8 cellular contexts compared by ENCODE assay signal in the genomic region with DNA sequence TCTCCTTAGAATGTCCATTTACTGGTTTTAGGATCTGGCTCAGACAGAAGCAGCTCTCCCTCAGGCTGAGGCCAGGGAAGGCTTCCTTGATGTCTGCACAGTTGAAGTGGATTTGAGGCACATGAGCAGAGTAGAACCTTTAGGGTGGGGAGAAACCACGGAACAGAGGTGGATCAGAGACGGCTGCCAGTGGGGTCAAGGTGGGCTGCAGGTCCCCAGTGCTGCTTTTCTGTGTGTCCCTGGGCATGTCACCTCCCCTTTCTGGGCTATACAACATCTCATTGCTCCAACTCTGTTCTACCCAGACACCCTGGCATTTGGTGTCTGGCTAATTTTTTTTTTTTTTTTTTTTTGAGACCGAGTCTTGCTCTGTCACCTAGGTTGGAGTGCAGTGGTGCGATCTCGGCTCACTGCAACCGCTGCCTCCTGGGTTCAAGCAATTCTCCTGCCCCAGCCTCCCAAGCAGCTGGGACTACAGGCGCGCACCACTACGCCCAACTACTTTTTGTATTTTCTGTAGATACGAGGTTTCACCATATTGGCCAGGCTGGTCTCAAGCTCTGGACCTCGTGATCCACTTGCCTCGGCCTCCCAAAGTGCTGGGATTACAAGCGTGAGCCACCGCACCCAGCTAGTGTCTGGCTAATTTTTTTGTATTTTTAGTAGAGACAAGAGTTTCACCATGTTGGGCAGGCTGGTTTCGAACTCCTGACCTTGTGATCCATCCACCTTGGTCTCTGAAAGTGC.
DNase-seq lines count a peak whose midpoint lies in the region; ATAC-seq and TF ChIP-seq lines count a peak whose summit lies in the region.
"Not testable (repeated sequence)": the region's sequence is repeated elsewhere in the genome, so short reads cannot be mapped to it uniquely, and the experiment has no call there.

No MANE protein-coding gene starts in this region.

- not testable (repeated sequence) for ATAC-seq in CD8-positive, alpha-beta T cell; RWPE2 (ENCODE audit: low read depth); foreskin keratinocyte; naive thymus-derived CD4-positive, alpha-beta T cell

- H3K4me1 Mint-ChIP-seq in CD8-positive, alpha-beta T cell (ENCODE audit: low read depth), result peaks cover 24% of the 10 kb centered on the region
- H3K4me1 Mint-ChIP-seq in activated T-cell treated with anti-CD3 and anti-CD28 coated beads, Interleukin-2, amount 50 U/mL, for 24 hours (ENCODE audit: low read depth), result peaks cover 36% of the 10 kb centered on the region
- peaks cover 51% of the 10 kb centered on the region for H3K4me1 Mint-ChIP-seq in activated naive CD4-positive, alpha-beta T cell treated with anti-CD3 and anti-CD28 coated beads, Interleukin-2, amount 50 U/mL, for 24 hours
- H3K4me1 Mint-ChIP-seq in naive thymus-derived CD4-positive, alpha-beta T cell, result peaks cover 5 to 50% (median 33%) of the 10 kb centered on the region in 7 donors

- H3K4me3 ChIP-seq in CD8-positive, alpha-beta T cell (ENCODE audit: low read depth, low read length); RWPE2 (ENCODE audit: severe bottlenecking); naive thymus-derived CD4-positive, alpha-beta T cell (ENCODE audit: low read length): not testable (repeated sequence)

- H3K9me3 Mint-ChIP-seq in CD8-positive, alpha-beta T cell; activated T-cell treated with anti-CD3 and anti-CD28 coated beads, Interleukin-2, amount 50 U/mL, for 24 hours; activated naive CD4-positive, alpha-beta T cell treated with anti-CD3 and anti-CD28 coated beads, Interleukin-2, amount 50 U/mL, for 24 hours; naive thymus-derived CD4-positive, alpha-beta T cell: not testable (repeated sequence)

- H3K36me3 Mint-ChIP-seq in CD8-positive, alpha-beta T cell; activated T-cell treated with anti-CD3 and anti-CD28 coated beads, Interleukin-2, amount 50 U/mL, for 24 hours (ENCODE audit: low read depth); activated naive CD4-positive, alpha-beta T cell treated with anti-CD3 and anti-CD28 coated beads, Interleukin-2, amount 50 U/mL, for 24 hours; naive thymus-derived CD4-positive, alpha-beta T cell: not testable (repeated sequence)

- H3K4me3 Mint-ChIP-seq in CD8-positive, alpha-beta T cell, result peak overlapping the region; percentile 55
- H3K4me3 Mint-ChIP-seq in activated T-cell treated with anti-CD3 and anti-CD28 coated beads, Interleukin-2, amount 50 U/mL, for 24 hours, result not testable (repeated sequence)
- H3K4me3 Mint-ChIP-seq in activated naive CD4-positive, alpha-beta T cell treated with anti-CD3 and anti-CD28 coated beads, Interleukin-2, amount 50 U/mL, for 24 hours, result peak overlapping the region; percentile 44
- H3K4me3 Mint-ChIP-seq in naive thymus-derived CD4-positive, alpha-beta T cell, result peak overlapping the region in 4 of 10 donors; percentile 37 to 79 (median 71)

- H3K27me3 ChIP-seq in CD8-positive, alpha-beta T cell (ENCODE audit: insufficient read depth, low read length); RWPE2 (ENCODE audit: insufficient read depth, poor library complexity, severe bottlenecking); foreskin keratinocyte; naive thymus-derived CD4-positive, alpha-beta T cell (ENCODE audit: control insufficient read depth in 2 of 2, insufficient read depth in 2 of 2, low read length in 2 of 2): not testable (repeated sequence)

- intact Hi-C loops in CD8-positive, alpha-beta T cell (cut with DNase I, micrococcal nuclease); naive thymus-derived CD4-positive, alpha-beta T cell (cut with micrococcal nuclease): not testable (repeated sequence)

- not testable (repeated sequence) for H3K27me3 Mint-ChIP-seq in CD8-positive, alpha-beta T cell (ENCODE audit: low read depth); activated T-cell treated with anti-CD3 and anti-CD28 coated beads, Interleukin-2, amount 50 U/mL, for 24 hours; activated naive CD4-positive, alpha-beta T cell treated with anti-CD3 and anti-CD28 coated beads, Interleukin-2, amount 50 U/mL, for 24 hours; naive thymus-derived CD4-positive, alpha-beta T cell

- not testable (repeated sequence) for H3K9me3 ChIP-seq in CD8-positive, alpha-beta T cell (ENCODE audit: low read length); RWPE2 (ENCODE audit: severe bottlenecking); naive thymus-derived CD4-positive, alpha-beta T cell (ENCODE audit: control insufficient read depth in 2 of 3, low read length in 3 of 3)

- POLR2A ChIA-PET in CD8-positive, alpha-beta T cell (lab: Charles Lee); naive thymus-derived CD4-positive, alpha-beta T cell (lab: Charles Lee): not testable (repeated sequence)

- H3K4me1 ChIP-seq in CD8-positive, alpha-beta T cell (ENCODE audit: insufficient read depth, low read length), result peaks cover 30% of the 10 kb centered on the region
- not testable (repeated sequence) for H3K4me1 ChIP-seq in RWPE2 (ENCODE audit: insufficient read depth, poor library complexity, severe bottlenecking); foreskin keratinocyte
- H3K4me1 ChIP-seq in naive thymus-derived CD4-positive, alpha-beta T cell (ENCODE audit: control insufficient read depth in 2 of 2, insufficient read depth in 2 of 2, low read length in 2 of 2), result peaks cover 0 to 17% of the 10 kb centered on the region in 2 donors

- TF ChIP-seq CTCF in CD8-positive, alpha-beta T cell (IDR thresholded peaks at IDR 0.05); RWPE2 (IDR thresholded peaks at IDR 0.05; ENCODE audit: poor library complexity, severe bottlenecking); foreskin keratinocyte (conservative IDR thresholded peaks at IDR 0.05): not testable (repeated sequence)

- DNase-seq in AG08396 (ENCODE audit: low spot score) (peak; percentile 1), ecto neural progenitor cell (ENCODE audit: low spot score) (peak; percentile 32)
- not testable (repeated sequence) for DNase-seq in CD8-positive, alpha-beta T cell; RWPE2 (ENCODE audit: low spot score); activated T-cell treated with anti-CD3 and anti-CD28 coated beads, Interleukin-2, amount 50 U/mL, for 24 hours; foreskin keratinocyte; naive thymus-derived CD4-positive, alpha-beta T cell

- CTCF ChIA-PET in CD8-positive, alpha-beta T cell (lab: Charles Lee); naive thymus-derived CD4-positive, alpha-beta T cell (lab: Charles Lee): not testable (repeated sequence)

- not testable (repeated sequence) for H3K27ac ChIP-seq in CD8-positive, alpha-beta T cell (ENCODE audit: low read depth, low read length); naive thymus-derived CD4-positive, alpha-beta T cell (ENCODE audit: low read depth, low read length)
- H3K27ac ChIP-seq in RWPE2 (ENCODE audit: poor library complexity, severe bottlenecking), result peak overlapping the region; percentile 31
- H3K27ac ChIP-seq in foreskin keratinocyte, result peak overlapping the region; percentile 76

- not testable (repeated sequence) for H3K36me3 ChIP-seq in CD8-positive, alpha-beta T cell (ENCODE audit: insufficient read depth, low read length); RWPE2 (ENCODE audit: low read depth); naive thymus-derived CD4-positive, alpha-beta T cell (ENCODE audit: control insufficient read depth in 2 of 3, insufficient read depth in 3 of 3, low read length in 3 of 3)

- H3K27ac Mint-ChIP-seq in CD8-positive, alpha-beta T cell, result peak overlapping the region; percentile 76
- peak overlapping the region; percentile 78 for H3K27ac Mint-ChIP-seq in activated T-cell treated with anti-CD3 and anti-CD28 coated beads, Interleukin-2, amount 50 U/mL, for 24 hours
- peak overlapping the region; percentile 42 for H3K27ac Mint-ChIP-seq in activated naive CD4-positive, alpha-beta T cell treated with anti-CD3 and anti-CD28 coated beads, Interleukin-2, amount 50 U/mL, for 24 hours
- H3K27ac Mint-ChIP-seq in naive thymus-derived CD4-positive, alpha-beta T cell, result peak overlapping the region in 7 of 9 donors; percentile 28 to 98 (median 68)
